In genomic region chr2:100955226-100955625, GRCh38 we compare ENCODE assay signal across 22 cellular contexts.
"Had no signal": no experiment of that assay in that cellular context is flagged by ENCODE, and none has a peak within 500 bp of the region (broad histone marks: within the 10 kb centered on the region; RNA-seq: fewer than 3 reads in every experiment).

No MANE protein-coding gene starts in this region.

- H3K27ac ChIP-seq: SK-N-MC had no signal

- ATAC-seq: activated CD8-positive, alpha-beta memory T cell treated with anti-CD3 and anti-CD28 coated beads, Interleukin-2, amount 10 ng/mL, durations not matched to agents 7 days and 5 days; activated T-cell treated with anti-CD3 and anti-CD28 coated beads, Interleukin-2, amount 50 U/mL, for 4 hours; PC-3; T-cell had no signal

- DNase-seq: activated B cell treated with CpG ODN at 0.5 μM for 24 hours; activated CD4-positive, alpha-beta T cell treated with anti-CD3 and anti-CD28 coated beads for 1 hour; activated CD4-positive, alpha-beta T cell treated with anti-CD3 and anti-CD28 coated beads, Interleukin-2, amount 10 ng/mL, durations not matched to agents 24 days and 14 days; activated CD4-positive, alpha-beta T cell treated with anti-CD3 and anti-CD28 coated beads, Interleukin-2, amount 50 U/mL, for 48 hours; activated CD8-positive, alpha-beta memory T cell treated with anti-CD3 and anti-CD28 coated beads, Interleukin-2, amount 10 ng/mL, durations not matched to agents 7 days and 5 days; activated gamma-delta T cell treated with Interleukin-2 at 50 U/mL for 16 hours; activated naive CD4-positive, alpha-beta T cell treated with anti-CD3 and anti-CD28 coated beads, Interleukin-2, amount 10 ng/mL, durations not matched to agents 7 days and 5 days; activated naive CD8-positive, alpha-beta T cell treated with anti-CD3 and anti-CD28 coated beads for 36 hours; activated T-cell treated with anti-CD3 and anti-CD28 coated beads, Interleukin-2, amount 50 U/mL, for 4 hours; anterior cingulate cortex; KG1; NCI-H1048; NCI-H146; NCI-H187 treated with DMSO at 0.1 percent for 48 hours; NCI-H2081 treated with DMSO at 0.1 percent for 48 hours; NCI-H446; NCI-H524; PC-3; T-cell; T-helper 2 cell; T1000 had no signal

- H3K4me3 ChIP-seq: SK-N-MC had no signal
